ENCODE assay signal across 23 cellular contexts in genomic region chr3:99286266-99286845, GRCh38.
DNase-seq lines count a peak whose midpoint lies in the region; ATAC-seq and TF ChIP-seq lines count a peak whose summit lies in the region.
"Had no signal": no experiment of that assay in that cellular context is flagged by ENCODE, and none has a peak within 500 bp of the region (broad histone marks: within the 10 kb centered on the region; RNA-seq: fewer than 3 reads in every experiment).

No MANE protein-coding gene starts in this region.

- no peaks in the 10 kb centered on the region for H3K36me3 Mint-ChIP-seq in MCF 10A (ENCODE audit: insufficient read depth, unreplicated experiment)
- H3K36me3 Mint-ChIP-seq: neural progenitor cell; stimulated activated naive B cell treated with anti-CD40 and anti-IgM and Interleukin-4, amounts not matched to agents 10 μg/mL and 1 μg/mL and 100 μg/mL, for 72 hours had no signal

- intact Hi-C loops in MCF 10A (cut with micrococcal nuclease) (no loop called here), breast epithelium (cut with DNase I; ENCODE audit: low total_unique reads) (no loop called here)

- POLR2A ChIA-PET in MCF 10A (lab: Yijun Ruan, JAX), result interaction anchor here (0.7 kb wide), 1 partner anchor 34 kb away, joined by 3 read pairs; no protein-coding TSS in a partner anchor

- H3K4me2 ChIP-seq in parathyroid adenoma (ENCODE audit: low read length), result no peak overlapping the region
- H3K4me2 ChIP-seq: neural progenitor cell had no signal

- TF ChIP-seq CTCF in MCF 10A (IDR thresholded peaks at IDR 0.05; ENCODE audit: unreplicated experiment) (no peak), breast epithelium (IDR thresholded peaks at IDR 0.05) (no peak), cardiac fibroblast (IDR thresholded peaks at IDR 0.05; ENCODE audit: low read depth, low read length) (no peak), parathyroid adenoma (IDR thresholded peaks at IDR 0.05) (no peak)

- H3K4me3 ChIP-seq in breast epithelium, result no peak overlapping the region
- no peak overlapping the region for H3K4me3 ChIP-seq in cardiac fibroblast (replicated peaks in 1 of 2; ENCODE audit: low read depth in 2 of 2, low read length in 2 of 2)
- no peak overlapping the region for H3K4me3 ChIP-seq in parathyroid adenoma (ENCODE audit: low read depth, low read length)
- H3K4me3 ChIP-seq: HAP-1, mucosa of descending colon, neural progenitor cell, thyroid gland had no signal

- TF ChIP-seq POLR2A in breast epithelium (IDR thresholded peaks at IDR 0.05), result no peak

- H3K36me3 ChIP-seq in breast epithelium (no peaks in the 10 kb centered on the region), parathyroid adenoma (ENCODE audit: control insufficient read depth, insufficient read depth, low read length) (no peaks in the 10 kb centered on the region)
- H3K36me3 ChIP-seq: HAP-1, neural progenitor cell, thyroid gland had no signal

- peaks cover 0 to 12% of the 10 kb centered on the region in 2 donors for H3K9me3 ChIP-seq in breast epithelium
- H3K9me3 ChIP-seq in parathyroid adenoma (ENCODE audit: control insufficient read depth, low read length), result no peaks in the 10 kb centered on the region
- H3K9me3 ChIP-seq: HAP-1, mucosa of descending colon, thyroid gland had no signal

- H3K27me3 ChIP-seq in breast epithelium (no peaks in the 10 kb centered on the region), parathyroid adenoma (ENCODE audit: control insufficient read depth, insufficient read depth, low read length) (no peaks in the 10 kb centered on the region)
- H3K27me3 ChIP-seq: neural progenitor cell, thyroid gland had no signal

- H3K9ac ChIP-seq in parathyroid adenoma, result no peak overlapping the region
- H3K9ac ChIP-seq: neural progenitor cell had no signal

- H3K4me1 ChIP-seq in breast epithelium, result no peaks in the 10 kb centered on the region
- H3K4me1 ChIP-seq in parathyroid adenoma, result peaks cover 14% of the 10 kb centered on the region
- H3K4me1 ChIP-seq: HAP-1, neural progenitor cell, thyroid gland had no signal

- H3K4me1 Mint-ChIP-seq in MCF 10A (ENCODE audit: insufficient read depth, unreplicated experiment), result peaks cover 8% of the 10 kb centered on the region
- H3K4me1 Mint-ChIP-seq: central memory CD8-positive, alpha-beta T cell; neural progenitor cell; stimulated activated naive B cell treated with anti-CD40 and anti-IgM and Interleukin-4, amounts not matched to agents 10 μg/mL and 1 μg/mL and 100 μg/mL, for 72 hours had no signal

- H2AFZ ChIP-seq in parathyroid adenoma, result no peak overlapping the region
- H2AFZ ChIP-seq: neural progenitor cell had no signal

- H3K27me3 Mint-ChIP-seq in MCF 10A (ENCODE audit: insufficient read depth, unreplicated experiment), result no peaks in the 10 kb centered on the region
- H3K27me3 Mint-ChIP-seq: central memory CD8-positive, alpha-beta T cell; stimulated activated naive B cell treated with anti-CD40 and anti-IgM and Interleukin-4, amounts not matched to agents 10 μg/mL and 1 μg/mL and 100 μg/mL, for 72 hours had no signal

- peak; percentile 20 for DNase-seq in MCF 10A (ENCODE audit: unreplicated experiment)
- no peak for DNase-seq in breast epithelium (ENCODE audit: low spot score in 2 of 2)
- DNase-seq in NCI-H1105 (lab: John Stamatoyannopoulos, UW), result peak; percentile 10
- peak; percentile 43 to 64 for DNase-seq in cardiac fibroblast (ENCODE audit: low read depth in 2 of 2)
- DNase-seq: 8988T; activated CD4-positive, alpha-beta T cell treated with anti-CD3 and anti-CD28 coated beads for 1 hour; effector memory CD4-positive, alpha-beta T cell; foreskin fibroblast; KBM-7; left colon; mucosa of descending colon; NCI-H1048; NCI-H524 treated with DMSO at 0.1 percent for 48 hours; OCI-M1; stimulated activated naive B cell treated with anti-CD40 and anti-IgM and Interleukin-4, amounts not matched to agents 10 μg/mL and 1 μg/mL and 100 μg/mL, for 72 hours; thyroid gland had no signal

- ATAC-seq in GM18907 (IDR thresholded peaks at IDR 0.05; ENCODE audit: unreplicated experiment), result no peak
- no peak for ATAC-seq in HG03439 (IDR thresholded peaks at IDR 0.05; ENCODE audit: unreplicated experiment)
- ATAC-seq in GM18502 (IDR thresholded peaks at IDR 0.05; ENCODE audit: poor library complexity, unreplicated experiment), result no peak
- ATAC-seq: left colon; mucosa of descending colon; stimulated activated naive B cell treated with anti-CD40 and anti-IgM and Interleukin-4, amounts not matched to agents 10 μg/mL and 1 μg/mL and 100 μg/mL, for 72 hours had no signal

- CTCF ChIA-PET in MCF 10A (lab: Yijun Ruan, JAX), result interaction anchor here (0.6 kb wide), 1 partner anchor 153 kb away, joined by 3 read pairs; no protein-coding TSS in a partner anchor

- H3K79me2 ChIP-seq in parathyroid adenoma, result no peaks in the 10 kb centered on the region

- H3K9me3 Mint-ChIP-seq in MCF 10A (ENCODE audit: unreplicated experiment), result peaks cover 4% of the 10 kb centered on the region
- H3K9me3 Mint-ChIP-seq: neural progenitor cell had no signal

- H3K27ac Mint-ChIP-seq in MCF 10A (ENCODE audit: low read depth, unreplicated experiment), result peak overlapping the region; percentile 27
- H3K27ac Mint-ChIP-seq: neural progenitor cell; stimulated activated naive B cell treated with anti-CD40 and anti-IgM and Interleukin-4, amounts not matched to agents 10 μg/mL and 1 μg/mL and 100 μg/mL, for 72 hours had no signal

- no peak overlapping the region for H3K4me3 Mint-ChIP-seq in MCF 10A (ENCODE audit: unreplicated experiment)
- H3K4me3 Mint-ChIP-seq: central memory CD8-positive, alpha-beta T cell; neural progenitor cell; stimulated activated naive B cell treated with anti-CD40 and anti-IgM and Interleukin-4, amounts not matched to agents 10 μg/mL and 1 μg/mL and 100 μg/mL, for 72 hours had no signal

- BruUV-seq in MCF 10A (replicated peaks; lab: Mats Ljungman, UMichigan), result no TSS peak

- H3K27ac ChIP-seq in breast epithelium, result no peak overlapping the region
- peak overlapping the region; percentile 80 for H3K27ac ChIP-seq in parathyroid adenoma
- H3K27ac ChIP-seq: neural progenitor cell, thyroid gland had no signal

Comparison
In these comparisons a context has a peak if more than half of its experiments do, and no peak if none do; other contexts are left out.
1. DNase-seq: peak in MCF 10A (single experiment), NCI-H1105 (single experiment) and cardiac fibroblast (2 of 2); none in breast epithelium (0 of 2).